In genomic region chr7:2079332-2080068, GRCh38 we compare ENCODE assay signal across 14 cellular contexts.
DNase-seq lines count a peak whose midpoint lies in the region; ATAC-seq and TF ChIP-seq lines count a peak whose summit lies in the region.
"Had no signal": no experiment of that assay in that cellular context is flagged by ENCODE, and none has a peak within 500 bp of the region (broad histone marks: within the 10 kb centered on the region; RNA-seq: fewer than 3 reads in every experiment).

No MANE protein-coding gene starts in this region.

- no peak for TF ChIP-seq CTCF in brain (conservative IDR thresholded peaks at IDR 0.05)

- H3K27ac Mint-ChIP-seq in brain: peak overlapping the region; percentile 29 to 88 (median 34)
- H3K27ac Mint-ChIP-seq in stimulated activated naive B cell treated with anti-CD40 and anti-IgM and Interleukin-4, amounts not matched to agents 10 μg/mL and 1 μg/mL and 100 μg/mL, for 72 hours: peak overlapping the region; percentile 21
- H3K27ac Mint-ChIP-seq: activated CD4-positive, alpha-beta T cell treated with anti-CD3 and anti-CD28 coated beads, Interleukin-2, amount 10 ng/mL, durations not matched to agents 24 days and 14 days; stimulated activated naive CD8-positive, alpha-beta T cell treated with anti-CD3 and anti-CD28 coated beads, Interleukin-15, Interleukin-2, amounts not matched to agents 100 ng/mL and 50 ng/mL, for 24 hours had no signal

- H3K9me3 Mint-ChIP-seq in brain: no peaks in the 10 kb centered on the region
- H3K9me3 Mint-ChIP-seq in stimulated activated naive B cell treated with anti-CD40 and anti-IgM and Interleukin-4, amounts not matched to agents 10 μg/mL and 1 μg/mL and 100 μg/mL, for 72 hours: no peaks in the 10 kb centered on the region
- H3K9me3 Mint-ChIP-seq: activated CD4-positive, alpha-beta T cell treated with anti-CD3 and anti-CD28 coated beads, Interleukin-2, amount 10 ng/mL, durations not matched to agents 24 days and 14 days; stimulated activated naive CD8-positive, alpha-beta T cell treated with anti-CD3 and anti-CD28 coated beads, Interleukin-15, Interleukin-2, amounts not matched to agents 100 ng/mL and 50 ng/mL, for 24 hours had no signal

- H3K4me1 Mint-ChIP-seq in brain: peaks cover 61% of the 10 kb centered on the region
- H3K4me1 Mint-ChIP-seq in stimulated activated naive B cell treated with anti-CD40 and anti-IgM and Interleukin-4, amounts not matched to agents 10 μg/mL and 1 μg/mL and 100 μg/mL, for 72 hours: peaks cover 15 to 27% of the 10 kb centered on the region in 2 donors

- peak overlapping the region in 1 of 5 experiments; percentile 20 for H3K4me3 Mint-ChIP-seq in brain
- peak overlapping the region in 1 of 2 donors; percentile 39 for H3K4me3 Mint-ChIP-seq in stimulated activated naive B cell treated with anti-CD40 and anti-IgM and Interleukin-4, amounts not matched to agents 10 μg/mL and 1 μg/mL and 100 μg/mL, for 72 hours
- H3K4me3 Mint-ChIP-seq: activated CD4-positive, alpha-beta T cell treated with anti-CD3 and anti-CD28 coated beads, Interleukin-2, amount 10 ng/mL, durations not matched to agents 24 days and 14 days; stimulated activated naive CD8-positive, alpha-beta T cell treated with anti-CD3 and anti-CD28 coated beads, Interleukin-15, Interleukin-2, amounts not matched to agents 100 ng/mL and 50 ng/mL, for 24 hours had no signal

- ATAC-seq in stimulated activated naive B cell treated with anti-CD40 and anti-IgM and Interleukin-4, amounts not matched to agents 10 μg/mL and 1 μg/mL and 100 μg/mL, for 72 hours (replicated peaks): peak; percentile 79 to 80
- ATAC-seq in HG02852 (IDR thresholded peaks at IDR 0.05; ENCODE audit: unreplicated experiment) (no peak), GM21423 (IDR thresholded peaks at IDR 0.05; ENCODE audit: unreplicated experiment) (no peak)
- ATAC-seq: A549 had no signal

- H3K36me3 Mint-ChIP-seq in brain: peaks cover 20% of the 10 kb centered on the region
- peaks cover 55 to 71% of the 10 kb centered on the region in 2 donors for H3K36me3 Mint-ChIP-seq in stimulated activated naive B cell treated with anti-CD40 and anti-IgM and Interleukin-4, amounts not matched to agents 10 μg/mL and 1 μg/mL and 100 μg/mL, for 72 hours

- no peaks in the 10 kb centered on the region for H3K27me3 Mint-ChIP-seq in brain
- no peaks in the 10 kb centered on the region for H3K27me3 Mint-ChIP-seq in stimulated activated naive B cell treated with anti-CD40 and anti-IgM and Interleukin-4, amounts not matched to agents 10 μg/mL and 1 μg/mL and 100 μg/mL, for 72 hours
- H3K27me3 Mint-ChIP-seq: activated CD4-positive, alpha-beta T cell treated with anti-CD3 and anti-CD28 coated beads, Interleukin-2, amount 10 ng/mL, durations not matched to agents 24 days and 14 days; stimulated activated naive CD8-positive, alpha-beta T cell treated with anti-CD3 and anti-CD28 coated beads, Interleukin-15, Interleukin-2, amounts not matched to agents 100 ng/mL and 50 ng/mL, for 24 hours had no signal

- peak; percentile 46 for DNase-seq in SIG-M5 treated with dmso at 0.1 percent for 504 hours (lab: John Stamatoyannopoulos, UW; ENCODE audit: unreplicated experiment)
- no peak for DNase-seq in SIG-M5 (lab: John Stamatoyannopoulos, UW)
- peak; percentile 65 for DNase-seq in NCI-H82 treated with DMSO at 0.1 percent for 48 hours (lab: John Stamatoyannopoulos, UW; ENCODE audit: unreplicated experiment)
- no peak for DNase-seq in stimulated activated naive B cell treated with anti-CD40 and anti-IgM and Interleukin-4, amounts not matched to agents 10 μg/mL and 1 μg/mL and 100 μg/mL, for 72 hours
- DNase-seq in NCI-H345 (lab: John Stamatoyannopoulos, UW): no peak
- DNase-seq: activated CD4-positive, alpha-beta T cell treated with anti-CD3 and anti-CD28 coated beads, Interleukin-2, amount 10 ng/mL, durations not matched to agents 24 days and 14 days; anterior cingulate cortex; DMS153; PC-9 had no signal

Comparison
In these comparisons a context has a peak if more than half of its experiments do, and no peak if none do; other contexts are left out.
1. DNase-seq: peak in SIG-M5 treated with dmso at 0.1 percent for 504 hours (single experiment) and NCI-H82 treated with DMSO at 0.1 percent for 48 hours (single experiment); none in SIG-M5 (single experiment), stimulated activated naive B cell treated with anti-CD40 and anti-IgM and Interleukin-4, amounts not matched to agents 10 μg/mL and 1 μg/mL and 100 μg/mL, for 72 hours (single experiment) and NCI-H345 (single experiment).
2. ATAC-seq: peak in stimulated activated naive B cell treated with anti-CD40 and anti-IgM and Interleukin-4, amounts not matched to agents 10 μg/mL and 1 μg/mL and 100 μg/mL, for 72 hours (2 of 2); none in HG02852 (single experiment) and GM21423 (single experiment).